Comparison of ENCODE assay signal across 8 cellular contexts in genomic region chr1:209700671-209701070, GRCh38. TPM values are rescaled to one million over a fixed set of nuclear protein-coding genes. Genes with fewer than 3 reads are reported as not detected.
"Had no signal": no experiment of that assay in that cellular context is flagged by ENCODE, and none has a peak within 500 bp of the region (broad histone marks: within the 10 kb centered on the region; RNA-seq: fewer than 3 reads in every experiment).

No MANE protein-coding gene starts in this region.

RNA-seq across cellular contexts. Expression of gene HSD11B1, which starts 4.0 kb away (rescaled TPM):
- total RNA-seq: LHCN-M2, NCI-H460, OCI-LY7, PC-9, SJCRH30, SK-MEL-5 had no signal

RNA-seq across cellular contexts. Expression of gene G0S2, which starts 25.5 kb away (rescaled TPM):
- total RNA-seq: MCF 10A, OCI-LY7 had no signal

RNA-seq across cellular contexts. Expression of gene TRAF3IP3, which starts 55.2 kb away (rescaled TPM):
- total RNA-seq: LHCN-M2, MCF 10A, NCI-H460, PC-9, RPMI7951 had no signal
